12 cellular contexts compared by ENCODE assay signal in the genomic region with DNA sequence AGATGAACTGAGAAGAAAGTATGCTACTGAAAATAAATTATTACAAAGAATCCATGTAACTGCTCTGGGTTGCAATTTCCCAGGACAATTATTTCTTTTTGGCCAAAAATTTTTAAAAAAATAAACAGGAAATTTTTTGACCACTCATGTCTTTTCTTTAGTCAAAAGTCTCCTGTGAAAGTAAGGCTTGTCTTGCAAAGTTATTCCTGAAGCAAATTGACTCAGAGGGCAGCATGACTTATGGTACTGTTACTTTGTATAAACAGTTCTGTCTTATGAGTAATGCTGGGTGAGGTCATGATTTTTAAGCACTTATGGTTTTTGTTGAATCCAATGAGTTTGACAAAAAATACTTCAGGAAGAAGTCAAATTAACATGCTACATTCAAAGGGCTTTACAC.
DNase-seq lines count a peak whose midpoint lies in the region; ATAC-seq, FAIRE-seq and TF ChIP-seq lines count a peak whose summit lies in the region.
"Had no signal": no experiment of that assay in that cellular context is flagged by ENCODE, and none has a peak within 500 bp of the region (broad histone marks: within the 10 kb centered on the region; RNA-seq: fewer than 3 reads in every experiment).

No MANE protein-coding gene starts in this region.

- POLR2A ChIA-PET in AG04450 (lab: Yijun Ruan, JAX), result no interaction called here

- CTCF ChIA-PET in AG04450 (lab: Charles Lee), result no interaction called here

- H3K4me3 ChIP-seq in AG04450 (ENCODE audit: low read depth, low read length) (no peak overlapping the region), brain microvascular endothelial cell (ENCODE audit: low read depth, low read length) (no peak overlapping the region)

- no peak for TF ChIP-seq CTCF in AG04450 (IDR thresholded peaks at IDR 0.05; ENCODE audit: low read depth, low read length)
- no peak for TF ChIP-seq CTCF in brain microvascular endothelial cell (IDR thresholded peaks at IDR 0.05; ENCODE audit: low read depth, low read length, missing control alignments)

- no peaks in the 10 kb centered on the region for H3K36me3 ChIP-seq in brain microvascular endothelial cell (replicated peaks)

- H3K27me3 ChIP-seq in AG04450 (ENCODE audit: control insufficient read depth, insufficient read depth, low read length) (no peaks in the 10 kb centered on the region), brain microvascular endothelial cell (replicated peaks) (no peaks in the 10 kb centered on the region)

- no peak for ATAC-seq in HG02884 (IDR thresholded peaks at IDR 0.05; ENCODE audit: unreplicated experiment)

- no peak overlapping the region for H3K27ac ChIP-seq in AG04450 (ENCODE audit: low read depth, low read length)
- peak overlapping the region; percentile 94 for H3K27ac ChIP-seq in brain microvascular endothelial cell

- in situ Hi-C loops in brain microvascular endothelial cell (cut with HindIII; ENCODE audit: low pct_ligation_motif_present, low sequenced_read_pairs), result no loop called here

- DNase-seq in AG04450 (ENCODE audit: low read depth, low spot score) (peak; percentile 89), HTR-8/SVneo (ENCODE audit: insufficient read length, low spot score) (peak; percentile 21), brain microvascular endothelial cell (peak; percentile 93), germinal center (ENCODE audit: low spot score) (no peak)
- DNase-seq in stimulated activated CD4-positive, alpha-beta T cell treated with anti-CD3 and anti-CD28 coated beads, Interleukin-12 subunit alpha, Interleukin-12 subunit beta, amount 100 ng/mL, for 4 hours, result no peak
- DNase-seq in effector CD4-positive, alpha-beta T cell, result no peak
- DNase-seq: caudate nucleus; CD8-positive, alpha-beta memory T cell; NCI-H187 treated with DMSO at 0.1 percent for 48 hours; occipital lobe had no signal

- peak; percentile 77 for FAIRE-seq in HTR-8/SVneo (lab: Jason Lieb, UNC)
- peak; percentile 27 for FAIRE-seq in islet of Langerhans (lab: Jason Lieb, UNC)

- H3K9me3 ChIP-seq in AG04450 (ENCODE audit: control insufficient read depth, insufficient read depth, low read length), result no peaks in the 10 kb centered on the region

Comparison
In these comparisons a context has a peak if more than half of its experiments do, and no peak if none do; other contexts are left out.
1. DNase-seq: peak in AG04450 (single experiment), HTR-8/SVneo (single experiment) and brain microvascular endothelial cell (single experiment); none in germinal center (single experiment), stimulated activated CD4-positive, alpha-beta T cell treated with anti-CD3 and anti-CD28 coated beads, Interleukin-12 subunit alpha, Interleukin-12 subunit beta, amount 100 ng/mL, for 4 hours (single experiment) and effector CD4-positive, alpha-beta T cell (single experiment).